ENCODE assay signal across 22 cellular contexts in the genomic region with DNA sequence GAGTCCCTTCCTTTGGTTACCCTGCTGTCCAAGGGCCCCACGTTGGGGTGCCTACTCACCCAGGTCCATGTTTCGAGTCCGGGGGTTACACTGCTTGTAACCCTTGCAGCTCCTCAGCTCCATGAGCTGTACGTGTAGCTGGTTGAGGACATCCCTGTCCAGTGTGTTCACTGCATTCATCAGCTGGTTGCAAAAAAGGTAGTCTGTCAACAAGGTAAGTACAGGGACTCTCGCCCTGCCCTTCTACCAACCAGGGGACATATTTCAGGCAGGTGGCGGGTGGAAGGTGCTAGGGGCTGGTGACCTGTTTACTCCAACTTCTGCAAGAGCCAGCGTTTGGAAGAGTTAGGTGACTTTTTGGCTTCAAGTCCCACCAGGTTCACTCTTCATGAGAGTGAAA.
"Had no signal": no experiment of that assay in that cellular context is flagged by ENCODE, and none has a peak within 500 bp of the region (broad histone marks: within the 10 kb centered on the region; RNA-seq: fewer than 3 reads in every experiment).

No MANE protein-coding gene starts in this region.

- H3K4me3 Mint-ChIP-seq: mesothelial cell of epicardium; nephron; stimulated activated naive CD8-positive, alpha-beta T cell treated with anti-CD3 and anti-CD28 coated beads, Interleukin-15, Interleukin-2, amounts not matched to agents 100 ng/mL and 50 ng/mL, for 24 hours; T-helper 1 cell treated with Interleukin-12 subunit alpha and Interleukin-12 subunit beta and Interleukin-4 antibody, amounts not matched to agents 30 μg/mL and 1 μg/mL, for 36 hours had no signal

- H3K36me3 ChIP-seq: gastrocnemius medialis, uterus had no signal

- H3K4me1 ChIP-seq: gastrocnemius medialis, uterus had no signal

- H3K27me3 ChIP-seq: brain microvascular endothelial cell, gastrocnemius medialis, tibial nerve, uterus had no signal

- H3K27ac ChIP-seq: brain microvascular endothelial cell, gastrocnemius medialis, tibial nerve, uterus, VCaP had no signal

- H3K9me3 ChIP-seq: gastrocnemius medialis, tibial nerve, uterus had no signal

- H3K27ac Mint-ChIP-seq: mesothelial cell of epicardium; nephron; stimulated activated naive CD8-positive, alpha-beta T cell treated with anti-CD3 and anti-CD28 coated beads, Interleukin-15, Interleukin-2, amounts not matched to agents 100 ng/mL and 50 ng/mL, for 24 hours; T-helper 1 cell treated with Interleukin-12 subunit alpha and Interleukin-12 subunit beta and Interleukin-4 antibody, amounts not matched to agents 30 μg/mL and 1 μg/mL, for 36 hours had no signal

- H3K27me3 Mint-ChIP-seq: stimulated activated naive CD8-positive, alpha-beta T cell treated with anti-CD3 and anti-CD28 coated beads, Interleukin-15, Interleukin-2, amounts not matched to agents 100 ng/mL and 50 ng/mL, for 24 hours had no signal

- H3K4me3 ChIP-seq: gastrocnemius medialis, lung, tibial nerve, uterus had no signal

- DNase-seq: activated CD4-positive, alpha-beta T cell treated with anti-CD3 and anti-CD28 coated beads for 1 hour; activated CD4-positive, alpha-beta T cell treated with anti-CD3 and anti-CD28 coated beads, Interleukin-2, amount 50 U/mL, for 48 hours; activated gamma-delta T cell treated with Interleukin-2 at 50 U/mL for 16 hours; aorta; brain microvascular endothelial cell; central memory CD4-positive, alpha-beta T cell; erythroblast; gastrocnemius medialis; kidney; occipital lobe; stimulated activated CD4-positive, alpha-beta T cell treated with anti-CD3 and anti-CD28 coated beads, Interleukin-12 subunit alpha, Interleukin-12 subunit beta, amount 100 ng/mL, for 4 hours; stimulated activated CD4-positive, alpha-beta T cell treated with anti-CD3 and anti-CD28 coated beads, Interleukin-1b, Interleukin-23, amount 100 ng/mL, for 48 hours; stimulated activated CD8-positive, alpha-beta memory T cell treated with anti-CD3 and anti-CD28 coated beads, Interleukin-4, amount 100 ng/mL, for 48 hours; uterus had no signal

- H3K9me3 Mint-ChIP-seq: mesothelial cell of epicardium; nephron; stimulated activated naive CD8-positive, alpha-beta T cell treated with anti-CD3 and anti-CD28 coated beads, Interleukin-15, Interleukin-2, amounts not matched to agents 100 ng/mL and 50 ng/mL, for 24 hours; T-helper 1 cell treated with Interleukin-12 subunit alpha and Interleukin-12 subunit beta and Interleukin-4 antibody, amounts not matched to agents 30 μg/mL and 1 μg/mL, for 36 hours had no signal

- ATAC-seq: gastrocnemius medialis, left lobe of liver had no signal
